In genomic region chr3:126481808-126482502, GRCh38 we compare ENCODE assay signal across 13 cellular contexts. TPM values are rescaled to one million over a fixed set of nuclear protein-coding genes. Genes with fewer than 3 reads are reported as not detected.
A peak's percentile ranks its signal among the peaks of the same experiment; 100 is the strongest.
DNase-seq lines count a peak whose midpoint lies in the region; ATAC-seq and TF ChIP-seq lines count a peak whose summit lies in the region.
"Had no signal": no experiment of that assay in that cellular context is flagged by ENCODE, and none has a peak within 500 bp of the region (broad histone marks: within the 10 kb centered on the region; RNA-seq: fewer than 3 reads in every experiment).

No MANE protein-coding gene starts in this region.

- no peaks in the 10 kb centered on the region for H3K9me2 ChIP-seq in GM23248 (ENCODE audit: insufficient read depth)

- H3K79me2 ChIP-seq in GM23248 (ENCODE audit: insufficient read depth) = no peaks in the 10 kb centered on the region

- H3K9me3 ChIP-seq in GM23248 (ENCODE audit: low read depth) = no peaks in the 10 kb centered on the region

- no peaks in the 10 kb centered on the region for H3K4me1 ChIP-seq in GM23248 (ENCODE audit: insufficient read depth)

- intact Hi-C loops in sciatic nerve (cut with DNase I) = no loop called here

- no peak overlapping the region for H3K27ac ChIP-seq in GM23248
- H3K27ac ChIP-seq in coronary artery = no peak overlapping the region
- H3K27ac ChIP-seq: KMS-11 had no signal

- TF ChIP-seq CTCF in fibroblast of pulmonary artery (IDR thresholded peaks at IDR 0.05; ENCODE audit: low read length, missing control alignments) = no peak
- TF ChIP-seq CTCF in coronary artery (IDR thresholded peaks at IDR 0.05) = no peak

- ATAC-seq in sciatic nerve = no peak

- no peak overlapping the region for H2AFZ ChIP-seq in GM23248

- DNase-seq in GM23248 = peak; percentile 54
- peak; percentile 88 for DNase-seq in RPMI7951 (ENCODE audit: low read depth)
- DNase-seq in fibroblast of pulmonary artery (ENCODE audit: low read depth) = peak; percentile 19
- peak; percentile 72 for DNase-seq in sciatic nerve (ENCODE audit: low spot score)
- no peak for DNase-seq in coronary artery (ENCODE audit: low spot score)
- no peak for DNase-seq in AML-193 (lab: John Stamatoyannopoulos, UW)
- DNase-seq in NCI-H345 treated with DMSO at 0.1 percent for 48 hours (lab: John Stamatoyannopoulos, UW; ENCODE audit: unreplicated experiment) = no peak
- DNase-seq: activated CD4-positive, alpha-beta T cell treated with anti-CD3 and anti-CD28 coated beads for 1 hour; NCI-H187 treated with DMSO at 0.1 percent for 48 hours; T-helper 1 cell had no signal

- H3K9ac ChIP-seq in GM23248 = no peak overlapping the region
- H3K9ac ChIP-seq: KMS-11 had no signal

- H3K4me2 ChIP-seq in GM23248 (ENCODE audit: unreplicated experiment) = no peak overlapping the region
- H3K4me2 ChIP-seq: KMS-11 had no signal

- 60 to 71% methylated on average over 16 of the region's 16 CpGs for WGBS in GM23248 (ENCODE audit: low coverage in 1 of 2, low lambda C conversion rate in 2 of 2, missing lambda C conversion rate in 2 of 2), 2 experiments

- H3K4me3 ChIP-seq in GM23248 (no peak overlapping the region), fibroblast of pulmonary artery (replicated peaks; ENCODE audit: low read depth, low read length) (no peak overlapping the region), coronary artery (no peak overlapping the region)

- no peaks in the 10 kb centered on the region for H4K20me1 ChIP-seq in GM23248 (ENCODE audit: insufficient read depth)

- H3K36me3 ChIP-seq in GM23248 (ENCODE audit: low read depth) = no peaks in the 10 kb centered on the region

- H3F3A ChIP-seq in GM23248 (ENCODE audit: insufficient read depth) = 0 out of 2 replicates have a peak, but pooled peaks cover 3% of the 10 kb centered on the region

- no peaks in the 10 kb centered on the region for H3K27me3 ChIP-seq in GM23248 (replicated peaks; ENCODE audit: insufficient read depth)

- in situ Hi-C loops in GM23248 (cut with MboI) = no loop called here

RNA-seq across cellular contexts. Expression of gene ZXDC, which starts 6.3 kb away (rescaled TPM):
- total RNA-seq in GM23248 (2014; rRNA removed; shearing (Covaris generic)) = 19.2 and 20.0 TPM in 2 replicates
- polyA plus RNA-seq in GM23248 (2016; fragmentation: Nextera tagmentation; extraction: Ambion mirVana) = 4.2 and 6.1 TPM in 2 replicates
- 10.7 and 12.4 TPM in 2 replicates for total RNA-seq in RPMI7951 (2014; rRNA removed; shearing (Covaris generic))
- total RNA-seq in sciatic nerve = 39.7 TPM

RNA-seq across cellular contexts. Expression of gene UROC1, which starts 35.6 kb away (rescaled TPM):
- total RNA-seq in GM23248 (2014; rRNA removed; shearing (Covaris generic)) = not detected in 2 replicates
- polyA plus RNA-seq in GM23248 (2016; fragmentation: Nextera tagmentation; extraction: Ambion mirVana) = not detected in 2 replicates
- not detected in 2 replicates for total RNA-seq in RPMI7951 (2014; rRNA removed; shearing (Covaris generic))
- not detected for total RNA-seq in sciatic nerve
- total RNA-seq: aorta, kidney epithelial cell had no signal
- polyA plus RNA-seq: aorta had no signal

RNA-seq across cellular contexts. Expression of gene CHST13, which starts 42.0 kb away (rescaled TPM):
- total RNA-seq in GM23248 (2014; rRNA removed; shearing (Covaris generic)) = not detected in 2 replicates
- polyA plus RNA-seq in GM23248 (2016; fragmentation: Nextera tagmentation; extraction: Ambion mirVana) = 0.11 TPM in 1 of 2 replicates, not detected in the other
- total RNA-seq in RPMI7951 (2014; rRNA removed; shearing (Covaris generic)) = not detected in 2 replicates
- total RNA-seq in sciatic nerve = 0.89 TPM
- total RNA-seq: kidney epithelial cell had no signal
- polyA plus RNA-seq: aorta had no signal

Comparison
In these comparisons a context has a peak if more than half of its experiments do, and no peak if none do; other contexts are left out.
1. DNase-seq: peak in GM23248 (single experiment), RPMI7951 (single experiment), fibroblast of pulmonary artery (single experiment) and sciatic nerve (single experiment); none in coronary artery (single experiment), AML-193 (0 of 2) and NCI-H345 treated with DMSO at 0.1 percent for 48 hours (single experiment).